8 cellular contexts compared by ENCODE assay signal in genomic region chr7:55552320-55553086, GRCh38. TPM values are rescaled to one million over a fixed set of nuclear protein-coding genes. Genes with fewer than 3 reads are reported as not detected.
DNase-seq lines count a peak whose midpoint lies in the region; ATAC-seq, FAIRE-seq and TF ChIP-seq lines count a peak whose summit lies in the region.

No MANE protein-coding gene starts in this region.

- H3K9ac ChIP-seq in astrocyte (ENCODE audit: low read length) (peak overlapping the region; percentile 70), skeletal muscle tissue (ENCODE audit: low read depth in 1 of 3, low read length in 3 of 3) (peak overlapping the region; percentile 73 to 91 (median 75))

- H3K27me3 ChIP-seq in astrocyte (ENCODE audit: insufficient read depth, low read length): no peaks in the 10 kb centered on the region
- no peaks in the 10 kb centered on the region for H3K27me3 ChIP-seq in hepatocyte
- H3K27me3 ChIP-seq in skeletal muscle tissue (ENCODE audit: control insufficient read depth in 3 of 3, insufficient read depth in 3 of 3, low read length in 3 of 3): no peaks in the 10 kb centered on the region

- no peak overlapping the region for H3K4me3 Mint-ChIP-seq in astrocyte (ENCODE audit: unreplicated experiment)

- H3K9me2 ChIP-seq in hepatocyte (replicated peaks; ENCODE audit: insufficient read depth): no peaks in the 10 kb centered on the region

- peak overlapping the region; percentile 82 for H3K4me2 ChIP-seq in astrocyte (ENCODE audit: low read length)
- H3K4me2 ChIP-seq in hepatocyte: no peak overlapping the region

- peaks cover 99% of the 10 kb centered on the region for H4K20me1 ChIP-seq in astrocyte (ENCODE audit: insufficient read depth, low read length)
- H4K20me1 ChIP-seq in hepatocyte (ENCODE audit: insufficient read depth, poor library complexity, severe bottlenecking): no peaks in the 10 kb centered on the region

- H3K9me3 Mint-ChIP-seq in astrocyte (ENCODE audit: unreplicated experiment): no peaks in the 10 kb centered on the region

- FAIRE-seq in astrocyte (lab: Jason Lieb, UNC): peak; percentile 66

- H3K4me1 ChIP-seq in astrocyte (ENCODE audit: insufficient read depth, low read length) (peaks cover 40% of the 10 kb centered on the region), hepatocyte (ENCODE audit: insufficient read depth) (no peaks in the 10 kb centered on the region), skeletal muscle tissue (ENCODE audit: control insufficient read depth in 3 of 3, insufficient read depth in 3 of 3, low read length in 3 of 3) (peaks cover 72 to 82% (median 80%) of the 10 kb centered on the region in 3 donors)

- 70% methylated on average over 13 of the region's 13 CpGs for WGBS in hepatocyte (ENCODE audit: low lambda C conversion rate, missing lambda C conversion rate)

- peak; percentile 94 for DNase-seq in H4 (ENCODE audit: low spot score)
- DNase-seq in astrocyte (ENCODE audit: low read depth): peak; percentile 91
- peak; percentile 56 for DNase-seq in hepatocyte (ENCODE audit: low spot score)
- no peak for DNase-seq in stimulated activated CD4-positive, alpha-beta T cell treated with anti-CD3 and anti-CD28 coated beads, Interleukin-12 subunit alpha, Interleukin-12 subunit beta, amount 100 ng/mL, for 4 hours
- DNase-seq in HCEC 1CT: no peak

- H3K27ac ChIP-seq in astrocyte (ENCODE audit: low read depth, low read length) (peak overlapping the region; percentile 81), hepatocyte (no peak overlapping the region), skeletal muscle tissue (ENCODE audit: low read depth, low read length) (peak overlapping the region; percentile 92)

- ATAC-seq in GM21423 (IDR thresholded peaks at IDR 0.05; ENCODE audit: unreplicated experiment) (no peak), HG02610 (IDR thresholded peaks at IDR 0.05; ENCODE audit: unreplicated experiment) (no peak)

- H2AFZ ChIP-seq in astrocyte (ENCODE audit: low read depth, low read length) (no peak overlapping the region), hepatocyte (no peak overlapping the region)

- H3K79me2 ChIP-seq in astrocyte (ENCODE audit: insufficient read depth, low read length) (peaks cover 98% of the 10 kb centered on the region), hepatocyte (peaks cover 55% of the 10 kb centered on the region)

- peak overlapping the region; percentile 31 for H3K4me3 ChIP-seq in astrocyte (ENCODE audit: insufficient read depth, low read depth, low read length)
- no peak overlapping the region for H3K4me3 ChIP-seq in hepatocyte
- peak overlapping the region; percentile 61 to 78 (median 64) for H3K4me3 ChIP-seq in skeletal muscle tissue (ENCODE audit: low read length in 3 of 3)

- H3K9me3 ChIP-seq in astrocyte (ENCODE audit: insufficient read depth, low read depth, low read length) (no peaks in the 10 kb centered on the region), hepatocyte (ENCODE audit: low read depth) (no peaks in the 10 kb centered on the region), skeletal muscle tissue (ENCODE audit: control insufficient read depth in 3 of 3, low read length in 3 of 3) (no peaks in the 10 kb centered on the region)

- H3K36me3 Mint-ChIP-seq in astrocyte (ENCODE audit: low read depth, unreplicated experiment): peaks cover 16% of the 10 kb centered on the region

- H3K27me3 Mint-ChIP-seq in astrocyte (ENCODE audit: low read depth, unreplicated experiment): no peaks in the 10 kb centered on the region

- H3K4me1 Mint-ChIP-seq in astrocyte (ENCODE audit: low read depth, unreplicated experiment): peaks cover 55% of the 10 kb centered on the region

- no peak for TF ChIP-seq CTCF in astrocyte (IDR thresholded peaks at IDR 0.05; ENCODE audit: insufficient read depth, low read depth, low read length)
- TF ChIP-seq CTCF in hepatocyte (IDR thresholded peaks at IDR 0.05; ENCODE audit: poor library complexity): no peak

- no peaks in the 10 kb centered on the region for H3K36me3 ChIP-seq in astrocyte (ENCODE audit: insufficient read depth, low read length)
- no peaks in the 10 kb centered on the region for H3K36me3 ChIP-seq in hepatocyte (replicated peaks; ENCODE audit: insufficient read depth, low read depth)
- peaks cover 0 to 4% (median 3%) of the 10 kb centered on the region in 3 donors for H3K36me3 ChIP-seq in skeletal muscle tissue (ENCODE audit: control insufficient read depth in 3 of 3, insufficient read depth in 3 of 3, low read length in 3 of 3)

- peak overlapping the region; percentile 91 for H3K27ac Mint-ChIP-seq in astrocyte (ENCODE audit: unreplicated experiment)

RNA-seq across cellular contexts. Expression of gene VOPP1, which starts 19.8 kb away (rescaled TPM):
- 148 and 152 TPM in 2 replicates for total RNA-seq in H4 (2014; rRNA removed; shearing (Covaris generic))
- total RNA-seq in astrocyte (111 and 133 TPM in 2 replicates), hepatocyte (20.0 and 25.3 TPM in 2 replicates), skeletal muscle tissue (23.5 TPM)
- 6.5 and 11.8 TPM in 2 replicates for polyA plus RNA-seq in hepatocyte

Comparison
In these comparisons a context has a peak if more than half of its experiments do, and no peak if none do; other contexts are left out.
1. DNase-seq: peak in H4 (single experiment), astrocyte (single experiment) and hepatocyte (single experiment); none in stimulated activated CD4-positive, alpha-beta T cell treated with anti-CD3 and anti-CD28 coated beads, Interleukin-12 subunit alpha, Interleukin-12 subunit beta, amount 100 ng/mL, for 4 hours (single experiment) and HCEC 1CT (single experiment).